8 cellular contexts compared by ENCODE assay signal in genomic region chr4:37976991-37977470, GRCh38. TPM values are rescaled to one million over a fixed set of nuclear protein-coding genes. Genes with fewer than 3 reads are reported as not detected.
DNase-seq lines count a peak whose midpoint lies in the region; ATAC-seq and TF ChIP-seq lines count a peak whose summit lies in the region.

No MANE protein-coding gene starts in this region.

- peak overlapping the region; percentile 33 to 89 (median 76) for H3K27ac Mint-ChIP-seq in CD8-positive, alpha-beta memory T cell
- H3K27ac Mint-ChIP-seq in nephron = peak overlapping the region; percentile 86 to 95 (median 92)
- peak overlapping the region; percentile 49 for H3K27ac Mint-ChIP-seq in stimulated activated naive CD8-positive, alpha-beta T cell treated with anti-CD3 and anti-CD28 coated beads, Interleukin-15, Interleukin-2, amounts not matched to agents 100 ng/mL and 50 ng/mL, for 24 hours

- ATAC-seq in GM19468 (IDR thresholded peaks at IDR 0.05; ENCODE audit: extremely low read depth, unreplicated experiment) = peak; percentile 27
- ATAC-seq in Panc1 = peak; percentile 94

- no peak overlapping the region for H3K4me3 ChIP-seq in CD8-positive, alpha-beta memory T cell (ENCODE audit: low read length)
- peak overlapping the region; percentile 66 to 68 for H3K4me3 ChIP-seq in Panc1 (ENCODE audit: low read depth in 2 of 2, low read length in 2 of 2)
- peak overlapping the region; percentile 57 to 74 (median 68) for H3K4me3 ChIP-seq in fibroblast of lung (replicated peaks in 1 of 4; ENCODE audit: control extremely low read depth in 1 of 4, insufficient read depth in 1 of 4, low read depth in 3 of 4, low read length in 4 of 4)

- peaks cover 26% of the 10 kb centered on the region for H3K79me2 ChIP-seq in fibroblast of lung (ENCODE audit: control insufficient read depth, insufficient read depth, low read length)

- POLR2A ChIA-PET in CD8-positive, alpha-beta memory T cell (lab: Charles Lee) = no interaction called here
- POLR2A ChIA-PET in Panc1 (lab: Charles Lee) = no interaction called here

- peak; percentile 73 to 88 (median 79) for DNase-seq in CD8-positive, alpha-beta memory T cell
- DNase-seq in HPDE6-E6E7 (ENCODE audit: extremely low spot score) (peak; percentile 37), Panc1 (ENCODE audit: low read depth, low spot score) (no peak), fibroblast of lung (ENCODE audit: low read depth in 2 of 2) (peak; percentile 64 to 71)
- peak; percentile 56 to 63 for DNase-seq in activated T-helper 1 cell treated with anti-CD3 and anti-CD28 coated beads, Interleukin-2, amount 50 U/mL, for 16 hours (ENCODE audit: low read depth in 1 of 2, low spot score in 1 of 2)

- no peaks in the 10 kb centered on the region for H3K36me3 ChIP-seq in CD8-positive, alpha-beta memory T cell (ENCODE audit: insufficient read depth, low read length)
- H3K36me3 ChIP-seq in Panc1 (ENCODE audit: control insufficient read depth, insufficient read depth, low read length) = no peaks in the 10 kb centered on the region
- no peaks in the 10 kb centered on the region for H3K36me3 ChIP-seq in fibroblast of lung (ENCODE audit: control insufficient read depth, insufficient read depth, low read length)

- H3K4me3 Mint-ChIP-seq in CD8-positive, alpha-beta memory T cell = peak overlapping the region; percentile 73 to 89 (median 78)
- peak overlapping the region; percentile 79 to 86 (median 85) for H3K4me3 Mint-ChIP-seq in nephron
- H3K4me3 Mint-ChIP-seq in stimulated activated naive CD8-positive, alpha-beta T cell treated with anti-CD3 and anti-CD28 coated beads, Interleukin-15, Interleukin-2, amounts not matched to agents 100 ng/mL and 50 ng/mL, for 24 hours = peak overlapping the region; percentile 82

- H3K27me3 Mint-ChIP-seq in CD8-positive, alpha-beta memory T cell = no peaks in the 10 kb centered on the region
- no peaks in the 10 kb centered on the region for H3K27me3 Mint-ChIP-seq in nephron (ENCODE audit: low read depth)
- no peaks in the 10 kb centered on the region for H3K27me3 Mint-ChIP-seq in stimulated activated naive CD8-positive, alpha-beta T cell treated with anti-CD3 and anti-CD28 coated beads, Interleukin-15, Interleukin-2, amounts not matched to agents 100 ng/mL and 50 ng/mL, for 24 hours

- H3K27me3 ChIP-seq in CD8-positive, alpha-beta memory T cell (ENCODE audit: insufficient read depth, low read length, poor library complexity, severe bottlenecking) = no peaks in the 10 kb centered on the region
- H3K27me3 ChIP-seq in Panc1 (ENCODE audit: control insufficient read depth, insufficient read depth, low read length) (no peaks in the 10 kb centered on the region), fibroblast of lung (ENCODE audit: control insufficient read depth, insufficient read depth, low read length) (no peaks in the 10 kb centered on the region)

- peak overlapping the region; percentile 10 for H2AFZ ChIP-seq in fibroblast of lung (ENCODE audit: low read length)

- in situ Hi-C loops in Panc1 (cut with HindIII; ENCODE audit: low pct_unique_long_range_greater_than_20kb, low sequenced_read_pairs) = no loop called here

- intact Hi-C loops in Panc1 (cut with micrococcal nuclease; ENCODE audit: unreplicated experiment) = no loop called here

- BruUV-seq in Panc1 (replicated peaks; lab: Mats Ljungman, UMichigan) = no TSS peak

- H3K27ac ChIP-seq in CD8-positive, alpha-beta memory T cell (ENCODE audit: low read depth, low read length) = peak overlapping the region; percentile 61
- H3K27ac ChIP-seq in Panc1 (ENCODE audit: low read length) = peak overlapping the region; percentile 54; the same call in 1 of the 2 replicates
- peak overlapping the region; percentile 63 for H3K27ac ChIP-seq in fibroblast of lung (ENCODE audit: insufficient read depth, low read length)

- no peaks in the 10 kb centered on the region for H3K36me3 Mint-ChIP-seq in CD8-positive, alpha-beta memory T cell
- H3K36me3 Mint-ChIP-seq in nephron (ENCODE audit: low read depth) = no peaks in the 10 kb centered on the region
- peaks cover 10% of the 10 kb centered on the region for H3K36me3 Mint-ChIP-seq in stimulated activated naive CD8-positive, alpha-beta T cell treated with anti-CD3 and anti-CD28 coated beads, Interleukin-15, Interleukin-2, amounts not matched to agents 100 ng/mL and 50 ng/mL, for 24 hours (ENCODE audit: low read depth)

- H3K4me1 ChIP-seq in CD8-positive, alpha-beta memory T cell (ENCODE audit: insufficient read depth, low read length) = peaks cover 13% of the 10 kb centered on the region
- H3K4me1 ChIP-seq in Panc1 (ENCODE audit: control insufficient read depth, insufficient read depth, low read length) (peaks cover 16% of the 10 kb centered on the region), fibroblast of lung (ENCODE audit: control insufficient read depth, extremely low read depth, insufficient read depth, low read length) (peaks cover 5% of the 10 kb centered on the region)

- H3K9me3 Mint-ChIP-seq in CD8-positive, alpha-beta memory T cell = no peaks in the 10 kb centered on the region
- H3K9me3 Mint-ChIP-seq in nephron = peaks cover under 1% of the 10 kb centered on the region
- no peaks in the 10 kb centered on the region for H3K9me3 Mint-ChIP-seq in stimulated activated naive CD8-positive, alpha-beta T cell treated with anti-CD3 and anti-CD28 coated beads, Interleukin-15, Interleukin-2, amounts not matched to agents 100 ng/mL and 50 ng/mL, for 24 hours

- H3K4me2 ChIP-seq in fibroblast of lung (ENCODE audit: extremely low read depth, insufficient read depth, low read length) = peak overlapping the region; percentile 59

- no peaks in the 10 kb centered on the region for H4K20me1 ChIP-seq in fibroblast of lung (ENCODE audit: control insufficient read depth, extremely low read depth, insufficient read depth, low read length)

- H3K9me3 ChIP-seq in CD8-positive, alpha-beta memory T cell (ENCODE audit: low read length) = no peaks in the 10 kb centered on the region
- H3K9me3 ChIP-seq in Panc1 (ENCODE audit: control insufficient read depth, insufficient read depth, low read depth, low read length) (no peaks in the 10 kb centered on the region), fibroblast of lung (ENCODE audit: control insufficient read depth, insufficient read depth, low read depth, low read length) (no peaks in the 10 kb centered on the region)

- H3K4me1 Mint-ChIP-seq in CD8-positive, alpha-beta memory T cell = peaks cover 25 to 40% (median 33%) of the 10 kb centered on the region in 3 donors
- peaks cover 31% of the 10 kb centered on the region for H3K4me1 Mint-ChIP-seq in nephron
- peaks cover 57% of the 10 kb centered on the region for H3K4me1 Mint-ChIP-seq in stimulated activated naive CD8-positive, alpha-beta T cell treated with anti-CD3 and anti-CD28 coated beads, Interleukin-15, Interleukin-2, amounts not matched to agents 100 ng/mL and 50 ng/mL, for 24 hours (ENCODE audit: low read depth)

- CTCF ChIA-PET in CD8-positive, alpha-beta memory T cell (lab: Charles Lee) = interaction anchor here (1.0 to 1.9 kb wide), 6 partner anchors 9 to 173 kb away, joined by 3 to 6 read pairs (median 4); partner anchors contain the start of gene TBC1D1
- CTCF ChIA-PET in Panc1 (lab: Charles Lee) = no interaction called here

- peak overlapping the region; percentile 76 for H3K9ac ChIP-seq in fibroblast of lung (ENCODE audit: insufficient read depth, low read length)

- TF ChIP-seq CTCF in Panc1 (IDR thresholded peaks at IDR 0.05) (no peak), fibroblast of lung (conservative IDR thresholded peaks at IDR 0.05 in 1 of 2, IDR thresholded peaks at IDR 0.05 in 1 of 2; ENCODE audit: low read depth in 1 of 2, low read length in 2 of 2) (no peak), nephron (IDR thresholded peaks at IDR 0.05; ENCODE audit: unreplicated experiment in 3 of 3) (no peak)

RNA-seq across cellular contexts. Expression of gene PTTG2, which starts 16.8 kb away (rescaled TPM):
- under 1 TPM in 1 of 2 experiments, not detected in 1; 0.55 TPM for total RNA-seq in CD8-positive, alpha-beta memory T cell
- polyA plus RNA-seq in CD8-positive, alpha-beta memory T cell = not detected
- not detected for total RNA-seq in Panc1 (2021; ENCODE audit: unreplicated experiment)
- polyA plus RNA-seq in Panc1 (2012; ENCODE audit: insufficient read length) = not detected
- not detected in 2 replicates for total RNA-seq in fibroblast of lung
- not detected in 2 replicates for polyA plus RNA-seq in fibroblast of lung
- not detected in 2 replicates for polyA plus RNA-seq in fibroblast of lung (2012)
- polyA minus RNA-seq in fibroblast of lung (ENCODE audit: low replicate concordance) = not detected in 2 replicates
